ENCODE assay signal across 29 cellular contexts in genomic region chr14:74508844-74509428, GRCh38. TPM values are rescaled to one million over a fixed set of nuclear protein-coding genes. Genes with fewer than 3 reads are reported as not detected.
DNase-seq lines count a peak whose midpoint lies in the region; FAIRE-seq and TF ChIP-seq lines count a peak whose summit lies in the region.
"Had no signal": no experiment of that assay in that cellular context is flagged by ENCODE, and none has a peak within 500 bp of the region (broad histone marks: within the 10 kb centered on the region; RNA-seq: fewer than 3 reads in every experiment).

No MANE protein-coding gene starts in this region.

- H3K9me3 ChIP-seq in endodermal cell (ENCODE audit: control insufficient read depth, low read length) (no peaks in the 10 kb centered on the region), osteoblast (ENCODE audit: low read depth, low read length) (no peaks in the 10 kb centered on the region)
- H3K9me3 ChIP-seq: Caco-2, esophagus muscularis mucosa, psoas muscle, transverse colon had no signal

- H3K36me3 ChIP-seq in endodermal cell (ENCODE audit: control insufficient read depth, insufficient read depth, low read length) (no peaks in the 10 kb centered on the region), osteoblast (ENCODE audit: insufficient read depth, low read length) (peaks cover 94% of the 10 kb centered on the region)
- H3K36me3 ChIP-seq: transverse colon had no signal

- H3K4me1 ChIP-seq in endodermal cell (ENCODE audit: control insufficient read depth, insufficient read depth, low read length): peaks cover 2% of the 10 kb centered on the region
- H3K4me1 ChIP-seq in osteoblast (ENCODE audit: insufficient read depth, low read length): peaks cover 36% of the 10 kb centered on the region
- H3K4me1 ChIP-seq: Caco-2, psoas muscle, transverse colon had no signal

- TF ChIP-seq CTCF in CD14-positive monocyte (IDR thresholded peaks at IDR 0.05) (no peak), endodermal cell (conservative IDR thresholded peaks at IDR 0.05) (no peak), osteoblast (IDR thresholded peaks at IDR 0.05; ENCODE audit: extremely low read depth, low read depth, low read length) (no peak)

- H2AFZ ChIP-seq in osteoblast (ENCODE audit: low read length): no peak overlapping the region

- H3K27me3 ChIP-seq in endodermal cell (ENCODE audit: control insufficient read depth, insufficient read depth, low read length, poor library complexity, severe bottlenecking) (no peaks in the 10 kb centered on the region), osteoblast (ENCODE audit: insufficient read depth, low read length) (no peaks in the 10 kb centered on the region)
- H3K27me3 ChIP-seq: esophagus muscularis mucosa, transverse colon had no signal

- CTCF ChIA-PET in HEK293T (lab: Yijun Ruan, JAX): interaction anchor here (1.0 kb wide), 1 partner anchor 9 kb away, joined by 3 read pairs; no protein-coding TSS in a partner anchor

- H3K27ac ChIP-seq in endodermal cell (ENCODE audit: low read depth, low read length): no peak overlapping the region
- peak overlapping the region; percentile 87 for H3K27ac ChIP-seq in osteoblast (ENCODE audit: low read depth, low read length)
- H3K27ac ChIP-seq: C4-2B, esophagus muscularis mucosa, psoas muscle, transverse colon had no signal

- H3K4me3 Mint-ChIP-seq in CD14-positive monocyte: no peak overlapping the region
- no peak overlapping the region for H3K4me3 Mint-ChIP-seq in endodermal cell
- H3K4me3 Mint-ChIP-seq: activated CD4-positive, alpha-beta T cell treated with anti-CD3 and anti-CD28 coated beads for 36 hours; activated naive CD8-positive, alpha-beta T cell; dendritic cell treated with granulocyte-macrophage colony-stimulating factor and Interleukin-4, amounts not matched to agents 40 ng/mL and 50 ng/mL, for 4 days; stimulated activated effector memory CD8-positive, alpha-beta T cell treated with anti-CD3 and anti-CD28 coated beads, Interleukin-12 subunit alpha, Interleukin-12 subunit beta, amount 100 ng/mL, for 72 hours had no signal

- intact Hi-C loops in CD14-positive monocyte (cut with micrococcal nuclease): no loop called here

- H4K20me1 ChIP-seq in osteoblast (ENCODE audit: insufficient read depth, low read length): no peaks in the 10 kb centered on the region

- H3K4me3 ChIP-seq in endodermal cell (ENCODE audit: low read length) (no peak overlapping the region), osteoblast (ENCODE audit: insufficient read depth, low read length) (no peak overlapping the region)
- H3K4me3 ChIP-seq: esophagus muscularis mucosa, psoas muscle, transverse colon had no signal

- POLR2A ChIA-PET in HEK293T (lab: Yijun Ruan, JAX): interaction anchor here (0.9 to 1.1 kb wide), 2 partner anchors 9 to 16 kb away, joined by 3 to 4 read pairs; partner anchors contain the start of genes ISCA2 and NPC2

- no peak overlapping the region for H3K4me2 ChIP-seq in osteoblast (ENCODE audit: insufficient read depth, low read length)

- H3K79me2 ChIP-seq in osteoblast (ENCODE audit: insufficient read depth, low read length): no peaks in the 10 kb centered on the region

- 33 to 89% methylated on average over 1 to 13 of the region's 13 CpGs for WGBS in endodermal cell (ENCODE audit: insufficient coverage in 1 of 2, insufficient read length in 1 of 2), 2 experiments

- H3K27me3 Mint-ChIP-seq in CD14-positive monocyte (ENCODE audit: low read depth in 3 of 3): peaks cover 1 to 5% (median 3%) of the 10 kb centered on the region in 3 donors
- H3K27me3 Mint-ChIP-seq in endodermal cell (ENCODE audit: insufficient read depth): peaks cover 15% of the 10 kb centered on the region
- H3K27me3 Mint-ChIP-seq: activated CD4-positive, alpha-beta T cell treated with anti-CD3 and anti-CD28 coated beads for 36 hours had no signal

- peak; percentile 36 for FAIRE-seq in HTR-8/SVneo (lab: Jason Lieb, UNC)
- FAIRE-seq: G401.6, islet of Langerhans had no signal

- H3K36me3 Mint-ChIP-seq in CD14-positive monocyte (no peaks in the 10 kb centered on the region), endodermal cell (ENCODE audit: low read depth) (no peaks in the 10 kb centered on the region)
- H3K36me3 Mint-ChIP-seq: activated naive CD8-positive, alpha-beta T cell; naive B cell; stimulated activated effector memory CD8-positive, alpha-beta T cell treated with anti-CD3 and anti-CD28 coated beads, Interleukin-12 subunit alpha, Interleukin-12 subunit beta, amount 100 ng/mL, for 72 hours had no signal

- H3K9me3 Mint-ChIP-seq in CD14-positive monocyte (peaks cover 0 to 2% (median 0%) of the 10 kb centered on the region in 7 donors), endodermal cell (peaks cover 3% of the 10 kb centered on the region)
- H3K9me3 Mint-ChIP-seq: activated T-helper 2 cell treated with anti-CD3 and anti-CD28 coated beads, Interferon-gamma antibody, Interleukin-2, Interleukin-4, amounts not matched to agents 10 μg/mL and 5 μg/mL and 100 μg/mL, durations not matched to agents 14 hours and 24 hours and 36 hours; dendritic cell treated with granulocyte-macrophage colony-stimulating factor and Interleukin-4, amounts not matched to agents 40 ng/mL and 50 ng/mL, for 4 days; naive B cell; stimulated activated effector memory CD8-positive, alpha-beta T cell treated with anti-CD3 and anti-CD28 coated beads, Interleukin-12 subunit alpha, Interleukin-12 subunit beta, amount 100 ng/mL, for 72 hours had no signal

- peaks cover 9% of the 10 kb centered on the region for H3K4me1 Mint-ChIP-seq in CD14-positive monocyte
- H3K4me1 Mint-ChIP-seq in endodermal cell: peaks cover 12% of the 10 kb centered on the region
- H3K4me1 Mint-ChIP-seq: activated CD4-positive, alpha-beta T cell treated with anti-CD3 and anti-CD28 coated beads for 36 hours had no signal

- H3K9ac ChIP-seq in endodermal cell (ENCODE audit: extremely low read depth, low read length, poor library complexity, severe bottlenecking): no peak overlapping the region

- DNase-seq in CD14-positive monocyte (ENCODE audit: low spot score) (peak; percentile 42), HTR-8/SVneo (ENCODE audit: insufficient read length, low spot score) (no peak), endodermal cell (peak; percentile 43), osteoblast (ENCODE audit: insufficient read length, low spot score, missing footprints) (no peak), NCI-H2196 (lab: John Stamatoyannopoulos, UW; ENCODE audit: unreplicated experiment) (no peak), NCI-H1105 (lab: John Stamatoyannopoulos, UW) (no peak), HEK293T (ENCODE audit: extremely low spot score) (no peak)
- DNase-seq: activated CD4-positive, alpha-beta T cell treated with anti-CD3 and anti-CD28 coated beads for 36 hours; Caco-2; central memory CD4-positive, alpha-beta T cell; DMS79; HCEC 1CT; left ventricle myocardium superior; midbrain; naive B cell; NCI-H1048; NCI-H1694 treated with DMSO at 0.1 percent for 48 hours; NCI-H2171; nucleus accumbens; transverse colon had no signal

- H3K27ac Mint-ChIP-seq in CD14-positive monocyte (peak overlapping the region in 1 of 7 donors; percentile 24), endodermal cell (no peak overlapping the region)
- H3K27ac Mint-ChIP-seq: activated CD4-positive, alpha-beta T cell treated with anti-CD3 and anti-CD28 coated beads for 36 hours; activated naive CD8-positive, alpha-beta T cell; activated T-helper 2 cell treated with anti-CD3 and anti-CD28 coated beads, Interferon-gamma antibody, Interleukin-2, Interleukin-4, amounts not matched to agents 10 μg/mL and 5 μg/mL and 100 μg/mL, durations not matched to agents 14 hours and 24 hours and 36 hours; dendritic cell treated with granulocyte-macrophage colony-stimulating factor and Interleukin-4, amounts not matched to agents 40 ng/mL and 50 ng/mL, for 4 days; naive B cell; stimulated activated effector memory CD8-positive, alpha-beta T cell treated with anti-CD3 and anti-CD28 coated beads, Interleukin-12 subunit alpha, Interleukin-12 subunit beta, amount 100 ng/mL, for 72 hours had no signal

TF ChIP-seq in HEK293T, 16 proteins besides CTCF, POLR2A, EP300 and RAD21:
- no peak for TF ChIP-seq FOXA1 (IDR thresholded peaks at IDR 0.05)
- TF ChIP-seq ELF4 (IDR thresholded peaks at IDR 0.05): no peak
- no peak for TF ChIP-seq LEF1 (IDR thresholded peaks at IDR 0.05; ENCODE audit: borderline replicate concordance)
- no peak for TF ChIP-seq FOXK2 (IDR thresholded peaks at IDR 0.05)
- TF ChIP-seq ZNF384 (IDR thresholded peaks at IDR 0.05): no peak
- no peak for TF ChIP-seq ARNT (IDR thresholded peaks at IDR 0.05)
- TF ChIP-seq CTBP1 (IDR thresholded peaks at IDR 0.05; ENCODE audit: borderline replicate concordance): no peak
- TF ChIP-seq TARDBP (IDR thresholded peaks at IDR 0.05): no peak
- TF ChIP-seq BHLHE40 (IDR thresholded peaks at IDR 0.05; ENCODE audit: borderline replicate concordance): no peak
- no peak for TF ChIP-seq FOXM1 (IDR thresholded peaks at IDR 0.05; ENCODE audit: borderline replicate concordance)
- TF ChIP-seq SUZ12 (IDR thresholded peaks at IDR 0.05): no peak

RNA-seq across cellular contexts. Expression of gene ISCA2, which starts 15.4 kb away (rescaled TPM):
- 10 to 100 TPM; 55.9 to 61.7 TPM for polyA plus RNA-seq in CD14-positive monocyte
- total RNA-seq in endodermal cell (10 to 100 TPM; 40.5 to 58.1 TPM), osteoblast (8.7 and 18.6 TPM in 2 replicates)
- polyA plus RNA-seq in endodermal cell (2013, experiment 1 of 2): 46.9 TPM
- 41.9 TPM for polyA plus RNA-seq in endodermal cell (2013, experiment 2 of 2)

RNA-seq across cellular contexts. Expression of gene NPC2, which starts 15.8 kb away (rescaled TPM):
- polyA plus RNA-seq in CD14-positive monocyte: 100 to 1,000 TPM; 675 to 772 TPM
- total RNA-seq in endodermal cell: 100 to 1,000 TPM; 279 to 462 TPM
- 171 TPM for polyA plus RNA-seq in endodermal cell (2013, experiment 1 of 2)
- 175 TPM for polyA plus RNA-seq in endodermal cell (2013, experiment 2 of 2)
- 266 and 291 TPM in 2 replicates for total RNA-seq in osteoblast

Comparison
In these comparisons a context has a peak if more than half of its experiments do, and no peak if none do; other contexts are left out.
1. DNase-seq: peak in CD14-positive monocyte (single experiment) and endodermal cell (single experiment); none in HTR-8/SVneo (single experiment), osteoblast (single experiment), NCI-H2196 (single experiment), NCI-H1105 (single experiment) and HEK293T (single experiment).